Comparison of ENCODE assay signal across 15 cellular contexts in genomic region chr3:108509263-108509662, GRCh38.
"Had no signal": no experiment of that assay in that cellular context is flagged by ENCODE, and none has a peak within 500 bp of the region (broad histone marks: within the 10 kb centered on the region; RNA-seq: fewer than 3 reads in every experiment).

No MANE protein-coding gene starts in this region.

- DNase-seq: activated CD4-positive, alpha-beta T cell treated with anti-CD3 and anti-CD28 coated beads, Interleukin-2, amount 10 ng/mL, durations not matched to agents 7 days and 5 days; activated CD4-positive, CD25-positive, alpha-beta regulatory T cell treated with anti-CD3 and anti-CD28 coated beads, Interleukin-2, amount 50 U/mL, for 72 hours; activated CD8-positive, alpha-beta T cell treated with anti-CD3 and anti-CD28 coated beads, Interleukin-2, amount 10 ng/mL, durations not matched to agents 7 days and 5 days; activated T-cell treated with anti-CD3 and anti-CD28 coated beads, Interleukin-2, amount 50 U/mL, for 1 hour; brain microvascular endothelial cell; caudate nucleus; effector CD4-positive, alpha-beta T cell; heart right ventricle; left cardiac atrium; right lobe of liver; stimulated activated CD4-positive, alpha-beta T cell treated with anti-CD3 and anti-CD28 coated beads, Interleukin-2, amount 100 ng/mL, for 24 hours; stimulated activated naive CD8-positive, alpha-beta T cell treated with anti-CD3 and anti-CD28 coated beads, Interleukin-15, amount 100 ng/mL, for 72 hours; tibial artery; WERI-Rb-1 had no signal

- ATAC-seq: activated CD8-positive, alpha-beta T cell treated with anti-CD3 and anti-CD28 coated beads, Interleukin-2, amount 10 ng/mL, durations not matched to agents 7 days and 5 days; left cardiac atrium; right lobe of liver; stimulated activated effector memory CD8-positive, alpha-beta T cell treated with anti-CD3 and anti-CD28 coated beads, Interleukin-12 subunit alpha, Interleukin-12 subunit beta, amount 100 ng/mL, for 72 hours; stimulated activated naive CD8-positive, alpha-beta T cell treated with anti-CD3 and anti-CD28 coated beads, Interleukin-15, amount 100 ng/mL, for 72 hours had no signal
